Comparison of ENCODE assay signal across 17 cellular contexts in genomic region chr12:4404877-4405637, GRCh38. TPM values are rescaled to one million over a fixed set of nuclear protein-coding genes. Genes with fewer than 3 reads are reported as not detected.
"Had no signal": no experiment of that assay in that cellular context is flagged by ENCODE, and none has a peak within 500 bp of the region (broad histone marks: within the 10 kb centered on the region; RNA-seq: fewer than 3 reads in every experiment).

No MANE protein-coding gene starts in this region.

RNA-seq across cellular contexts. Expression of gene FGF23, which starts 25.5 kb away (rescaled TPM):
- total RNA-seq: activated CD4-positive, alpha-beta memory T cell treated with anti-CD3 and anti-CD28 coated beads, Interleukin-2, amount 10 ng/mL, durations not matched to agents 7 days and 5 days; activated CD4-positive, alpha-beta T cell treated with anti-CD3 and anti-CD28 coated beads for 36 hours; activated CD4-positive, alpha-beta T cell treated with anti-CD3 and anti-CD28 coated beads, Interleukin-2, amount 10 ng/mL, durations not matched to agents 7 days and 5 days; activated CD8-positive, alpha-beta memory T cell treated with anti-CD3 and anti-CD28 coated beads, Interleukin-2, amount 10 ng/mL, durations not matched to agents 7 days and 5 days; activated CD8-positive, alpha-beta T cell treated with anti-CD3 and anti-CD28 coated beads, Interleukin-2, amount 10 ng/mL, durations not matched to agents 7 days and 5 days; activated naive CD4-positive, alpha-beta T cell treated with anti-CD3 and anti-CD28 coated beads for 36 hours; activated naive CD4-positive, alpha-beta T cell treated with anti-CD3 and anti-CD28 coated beads, Interleukin-2, amount 50 U/mL, for 72 hours; activated naive CD8-positive, alpha-beta T cell treated with anti-CD3 and anti-CD28 coated beads, Interleukin-2, amount 10 ng/mL, durations not matched to agents 7 days and 5 days; activated T-cell treated with anti-CD3 and anti-CD28 coated beads, Interleukin-2, amount 50 U/mL, for 4 hours; activated T-cell treated with anti-CD3 and anti-CD28 coated beads, Interleukin-2, amount 50 U/mL, for 72 hours; activated T-helper 1 cell treated with anti-CD3 and anti-CD28 coated beads, Interleukin-12 subunit alpha, Interleukin-12 subunit beta, Interleukin-2, Interleukin-4 antibody, amounts not matched to agents 30 ng/mL and 10 ng/mL and 1 ng/mL, durations not matched to agents 14 hours and 24 hours and 36 hours; activated T-helper 17 cell treated with anti-CD3 and anti-CD28 coated beads, Interleukin-2, amount 50 U/mL, for 72 hours; ascending aorta; bronchial epithelial cell; T-helper 2 cell treated with Interferon-gamma antibody and Interleukin-4, amounts not matched to agents 100 ng/mL and 5 ng/mL, for 36 hours had no signal

RNA-seq across cellular contexts. Expression of gene FGF6, which starts 40.6 kb away (rescaled TPM):
- total RNA-seq: activated CD4-positive, alpha-beta memory T cell treated with anti-CD3 and anti-CD28 coated beads, Interleukin-2, amount 10 ng/mL, durations not matched to agents 7 days and 5 days; activated CD4-positive, alpha-beta T cell treated with anti-CD3 and anti-CD28 coated beads for 36 hours; activated CD4-positive, alpha-beta T cell treated with anti-CD3 and anti-CD28 coated beads, Interleukin-2, amount 10 ng/mL, durations not matched to agents 7 days and 5 days; activated CD8-positive, alpha-beta memory T cell treated with anti-CD3 and anti-CD28 coated beads, Interleukin-2, amount 10 ng/mL, durations not matched to agents 7 days and 5 days; activated CD8-positive, alpha-beta T cell treated with anti-CD3 and anti-CD28 coated beads, Interleukin-2, amount 10 ng/mL, durations not matched to agents 7 days and 5 days; activated naive CD4-positive, alpha-beta T cell treated with anti-CD3 and anti-CD28 coated beads for 36 hours; activated naive CD4-positive, alpha-beta T cell treated with anti-CD3 and anti-CD28 coated beads, Interleukin-2, amount 50 U/mL, for 72 hours; activated naive CD8-positive, alpha-beta T cell treated with anti-CD3 and anti-CD28 coated beads, Interleukin-2, amount 10 ng/mL, durations not matched to agents 7 days and 5 days; activated T-cell treated with anti-CD3 and anti-CD28 coated beads, Interleukin-2, amount 50 U/mL, for 4 hours; activated T-cell treated with anti-CD3 and anti-CD28 coated beads, Interleukin-2, amount 50 U/mL, for 72 hours; activated T-helper 1 cell treated with anti-CD3 and anti-CD28 coated beads, Interleukin-12 subunit alpha, Interleukin-12 subunit beta, Interleukin-2, Interleukin-4 antibody, amounts not matched to agents 30 ng/mL and 10 ng/mL and 1 ng/mL, durations not matched to agents 14 hours and 24 hours and 36 hours; activated T-helper 17 cell treated with anti-CD3 and anti-CD28 coated beads, Interleukin-2, amount 50 U/mL, for 72 hours; ascending aorta; bronchial epithelial cell; cardiac muscle cell; T-helper 2 cell treated with Interferon-gamma antibody and Interleukin-4, amounts not matched to agents 100 ng/mL and 5 ng/mL, for 36 hours; WTC11 had no signal
